6 cellular contexts compared by ENCODE assay signal in the genomic region with DNA sequence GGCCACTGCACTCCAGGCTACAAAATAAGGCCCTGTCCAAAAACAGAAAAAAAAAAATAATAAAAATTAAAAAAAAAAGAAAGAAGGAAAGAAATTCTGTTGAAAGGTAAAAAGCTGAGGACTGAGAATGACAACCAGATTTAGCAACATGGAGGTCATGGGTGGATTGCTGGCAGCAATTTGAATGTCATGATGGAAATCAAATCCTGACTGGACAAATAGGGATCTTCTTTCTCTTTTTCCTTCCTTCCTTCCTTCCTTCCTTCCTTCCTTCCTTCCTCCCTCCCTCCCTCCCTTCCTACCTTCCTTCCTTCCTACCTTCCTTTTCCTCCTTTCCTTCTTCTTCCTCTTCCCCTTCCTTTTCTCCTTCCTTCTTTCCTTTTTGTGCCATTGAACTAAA.
"Had no signal": no experiment of that assay in that cellular context is flagged by ENCODE, and none has a peak within 500 bp of the region (broad histone marks: within the 10 kb centered on the region; RNA-seq: fewer than 3 reads in every experiment).

No MANE protein-coding gene starts in this region.

- ATAC-seq: K562 had no signal

- H3K27ac ChIP-seq: HL-60 had no signal

- FAIRE-seq: HTR-8/SVneo, K562 had no signal

- DNase-seq: IMR-90, KBM-7, KG1 had no signal

- H3K4me3 ChIP-seq: K562 had no signal
